14 cellular contexts compared by ENCODE assay signal in the genomic region with DNA sequence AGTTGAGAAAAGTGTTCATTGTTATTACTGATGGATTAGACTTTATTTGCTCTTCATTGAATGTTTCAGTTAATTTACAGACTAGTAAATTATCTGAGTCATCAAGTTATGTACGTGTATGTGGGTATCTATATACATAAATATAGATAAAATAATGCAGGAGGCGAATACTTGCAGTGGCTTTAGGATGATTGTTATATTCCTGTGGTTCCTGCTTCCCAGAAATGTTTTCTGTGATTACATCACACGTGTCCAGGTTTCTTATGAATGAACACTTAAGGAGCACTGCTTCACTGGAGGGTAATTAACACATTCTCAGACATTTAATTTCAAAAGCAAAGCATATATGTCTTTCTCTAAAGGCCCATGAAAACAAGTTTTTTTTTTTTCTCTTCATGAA. TPM values are rescaled to one million over a fixed set of nuclear protein-coding genes. Genes with fewer than 3 reads are reported as not detected.
DNase-seq lines count a peak whose midpoint lies in the region; ATAC-seq and TF ChIP-seq lines count a peak whose summit lies in the region.
"Had no signal": no experiment of that assay in that cellular context is flagged by ENCODE, and none has a peak within 500 bp of the region (broad histone marks: within the 10 kb centered on the region; RNA-seq: fewer than 3 reads in every experiment).

No MANE protein-coding gene starts in this region.

- H3K27ac ChIP-seq in AG04450 (ENCODE audit: low read depth, low read length) = peak overlapping the region; percentile 96

- intact Hi-C loops in activated CD8-positive, alpha-beta T cell treated with anti-CD3 and anti-CD28 coated beads for 36 hours (cut with micrococcal nuclease) = no loop called here

- DNase-seq in AG04450 (ENCODE audit: low read depth, low spot score) = peak; percentile 67
- DNase-seq in dermis blood vessel endothelial cell = peak; percentile 10
- DNase-seq in osteocyte (ENCODE audit: extremely low spot score, unreplicated experiment) = no peak
- DNase-seq in activated CD8-positive, alpha-beta T cell treated with anti-CD3 and anti-CD28 coated beads for 36 hours = no peak
- no peak for DNase-seq in glomerular visceral epithelial cell (ENCODE audit: extremely low spot score)
- DNase-seq in erythroblast (lab: John Stamatoyannopoulos, UW) = no peak
- DNase-seq: activated CD4-positive, alpha-beta T cell treated with anti-CD3 and anti-CD28 coated beads, Interleukin-2, amount 50 U/mL, for 1 hour; NCI-H187; SIG-M5; small intestine had no signal

- no peak overlapping the region for H3K4me3 ChIP-seq in AG04450 (ENCODE audit: low read depth, low read length)
- H3K4me3 ChIP-seq: lung had no signal

- CTCF ChIA-PET in AG04450 (lab: Charles Lee) = no interaction called here
- CTCF ChIA-PET in activated CD8-positive, alpha-beta T cell treated with anti-CD3 and anti-CD28 coated beads for 36 hours (lab: Charles Lee) = no interaction called here

- no peaks in the 10 kb centered on the region for H3K9me3 ChIP-seq in AG04450 (ENCODE audit: control insufficient read depth, insufficient read depth, low read length)

- peaks cover 5% of the 10 kb centered on the region for H3K36me3 Mint-ChIP-seq in osteocyte (ENCODE audit: unreplicated experiment)
- no peaks in the 10 kb centered on the region for H3K36me3 Mint-ChIP-seq in activated CD8-positive, alpha-beta T cell treated with anti-CD3 and anti-CD28 coated beads for 36 hours (ENCODE audit: low read depth)
- H3K36me3 Mint-ChIP-seq: activated naive CD4-positive, alpha-beta T cell treated with anti-CD3 and anti-CD28 coated beads, Interleukin-2, amount 50 U/mL, for 24 hours had no signal

- TF ChIP-seq CTCF in AG04450 (IDR thresholded peaks at IDR 0.05; ENCODE audit: low read depth, low read length) = no peak
- no peak for TF ChIP-seq CTCF in osteocyte (IDR thresholded peaks at IDR 0.05)
- TF ChIP-seq CTCF in activated CD8-positive, alpha-beta T cell treated with anti-CD3 and anti-CD28 coated beads for 36 hours (IDR thresholded peaks at IDR 0.05) = no peak

- no peak for ATAC-seq in activated CD8-positive, alpha-beta T cell treated with anti-CD3 and anti-CD28 coated beads for 36 hours
- ATAC-seq in GM19397 (IDR thresholded peaks at IDR 0.05; ENCODE audit: unreplicated experiment) = no peak

- H3K4me3 Mint-ChIP-seq in osteocyte (ENCODE audit: unreplicated experiment) = no peak overlapping the region
- no peak overlapping the region for H3K4me3 Mint-ChIP-seq in activated CD8-positive, alpha-beta T cell treated with anti-CD3 and anti-CD28 coated beads for 36 hours
- H3K4me3 Mint-ChIP-seq: activated naive CD4-positive, alpha-beta T cell treated with anti-CD3 and anti-CD28 coated beads, Interleukin-2, amount 50 U/mL, for 24 hours had no signal

- no peaks in the 10 kb centered on the region for H3K9me3 Mint-ChIP-seq in osteocyte (ENCODE audit: unreplicated experiment)
- no peaks in the 10 kb centered on the region for H3K9me3 Mint-ChIP-seq in activated CD8-positive, alpha-beta T cell treated with anti-CD3 and anti-CD28 coated beads for 36 hours
- H3K9me3 Mint-ChIP-seq: activated naive CD4-positive, alpha-beta T cell treated with anti-CD3 and anti-CD28 coated beads, Interleukin-2, amount 50 U/mL, for 24 hours had no signal

- peak overlapping the region; percentile 84 for H3K27ac Mint-ChIP-seq in osteocyte (ENCODE audit: unreplicated experiment)
- no peak overlapping the region for H3K27ac Mint-ChIP-seq in activated CD8-positive, alpha-beta T cell treated with anti-CD3 and anti-CD28 coated beads for 36 hours
- H3K27ac Mint-ChIP-seq: activated naive CD4-positive, alpha-beta T cell treated with anti-CD3 and anti-CD28 coated beads, Interleukin-2, amount 50 U/mL, for 24 hours had no signal

- POLR2A ChIA-PET in AG04450 (lab: Yijun Ruan, JAX) = interaction anchor here (0.6 to 1.0 kb wide), 7 partner anchors 13 to 1451 kb away, joined by 3 to 4 read pairs (median 4); no protein-coding TSS in a partner anchor
- POLR2A ChIA-PET in activated CD8-positive, alpha-beta T cell treated with anti-CD3 and anti-CD28 coated beads for 36 hours (lab: Charles Lee) = no interaction called here

- H3K27me3 Mint-ChIP-seq in osteocyte (ENCODE audit: unreplicated experiment) = no peaks in the 10 kb centered on the region
- peaks cover 20% of the 10 kb centered on the region for H3K27me3 Mint-ChIP-seq in activated CD8-positive, alpha-beta T cell treated with anti-CD3 and anti-CD28 coated beads for 36 hours

- no peaks in the 10 kb centered on the region for H3K27me3 ChIP-seq in AG04450 (ENCODE audit: control insufficient read depth, insufficient read depth, low read length)

- peaks cover 46% of the 10 kb centered on the region for H3K4me1 Mint-ChIP-seq in osteocyte (ENCODE audit: unreplicated experiment)
- no peaks in the 10 kb centered on the region for H3K4me1 Mint-ChIP-seq in activated CD8-positive, alpha-beta T cell treated with anti-CD3 and anti-CD28 coated beads for 36 hours (ENCODE audit: low read depth)
- H3K4me1 Mint-ChIP-seq: activated naive CD4-positive, alpha-beta T cell treated with anti-CD3 and anti-CD28 coated beads, Interleukin-2, amount 50 U/mL, for 24 hours had no signal

- TF ChIP-seq POLR2A in erythroblast (IDR thresholded peaks at IDR 0.05; ENCODE audit: low read length) = no peak

TF ChIP-seq in PFSK-1, 5 proteins besides CTCF, POLR2A, EP300 and RAD21:
- TF ChIP-seq FOXP2 (optimal IDR thresholded peaks at IDR 0.05; ENCODE audit: borderline replicate concordance, extremely low read depth, extremely low read length, insufficient read depth) (no peak), SIN3A (IDR thresholded peaks at IDR 0.05; ENCODE audit: borderline replicate concordance, insufficient read depth, low read length) (peak; percentile 62; the same call in 1 of the 2 replicates)

RNA-seq across cellular contexts. Expression of a gene that starts 28.4 kb away (rescaled TPM):
- 117 and 144 TPM in 2 replicates for polyA plus RNA-seq in AG04450 (2011; rRNA removed)
- 341 and 355 TPM in 2 replicates for polyA minus RNA-seq in AG04450 (2011; rRNA and poly(A)+ RNA removed)
- 52.1 TPM for polyA plus RNA-seq in PFSK-1 (2012; ENCODE audit: insufficient read length, low read depth)
- total RNA-seq in dermis blood vessel endothelial cell = 84.2 and 85.0 TPM in 2 replicates
- total RNA-seq in osteocyte = 126 and 128 TPM in 2 replicates
- total RNA-seq in activated CD8-positive, alpha-beta T cell treated with anti-CD3 and anti-CD28 coated beads for 36 hours = not detected

Comparison
In these comparisons a context has a peak if more than half of its experiments do, and no peak if none do; other contexts are left out.
1. DNase-seq: peak in AG04450 (single experiment) and dermis blood vessel endothelial cell (single experiment); none in osteocyte (single experiment), activated CD8-positive, alpha-beta T cell treated with anti-CD3 and anti-CD28 coated beads for 36 hours (single experiment), glomerular visceral epithelial cell (single experiment) and erythroblast (0 of 2).
2. RNA of a gene that starts 28.4 kb away (total RNA-seq): 126 to 128 TPM in osteocyte and 84.2 to 85.0 TPM in dermis blood vessel endothelial cell; not detected in activated CD8-positive, alpha-beta T cell treated with anti-CD3 and anti-CD28 coated beads for 36 hours; every median in the first group is over 10 times any median in the second.